Comparison of ENCODE assay signal across 9 cellular contexts in the genomic region with DNA sequence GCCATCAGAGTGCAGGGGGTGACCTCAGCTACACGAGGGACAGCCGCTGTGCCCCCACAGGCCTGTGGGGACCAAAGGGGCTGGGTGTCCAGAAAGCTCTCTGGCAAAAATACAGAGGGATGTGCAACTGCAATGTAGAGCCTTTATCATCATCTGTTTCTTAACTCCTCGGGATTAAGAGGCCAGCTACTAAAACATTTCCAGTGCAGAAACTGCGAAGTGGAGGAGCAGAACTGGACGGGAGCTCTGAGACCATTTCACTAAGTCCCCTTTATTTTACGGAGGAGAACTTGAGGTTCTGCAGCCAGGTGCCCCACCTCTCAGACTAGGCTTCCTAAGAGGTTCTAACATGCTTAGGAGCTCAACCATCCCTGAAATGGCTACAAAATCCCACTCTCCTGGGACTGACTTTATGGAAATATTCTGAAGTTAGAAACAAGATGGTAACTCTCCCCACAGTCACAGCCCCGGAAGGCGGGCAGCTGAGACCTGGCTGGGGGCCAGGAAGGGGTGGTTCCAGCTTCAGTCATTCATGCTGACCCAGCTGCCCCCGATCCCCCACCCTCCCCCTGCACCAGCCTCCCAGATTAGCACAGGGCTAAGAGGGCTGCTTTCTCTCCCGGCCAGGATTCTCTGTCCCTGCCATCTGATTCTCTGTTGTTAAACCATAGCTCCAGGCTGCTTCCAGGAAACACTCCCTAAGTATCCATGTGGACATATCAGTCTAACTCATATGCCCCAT. TPM values are rescaled to one million over a fixed set of nuclear protein-coding genes. Genes with fewer than 3 reads are reported as not detected.
DNase-seq lines count a peak whose midpoint lies in the region; ATAC-seq, FAIRE-seq and TF ChIP-seq lines count a peak whose summit lies in the region.
"Had no signal": no experiment of that assay in that cellular context is flagged by ENCODE, and none has a peak within 500 bp of the region (broad histone marks: within the 10 kb centered on the region; RNA-seq: fewer than 3 reads in every experiment).

No MANE protein-coding gene starts in this region.

- H2AFZ ChIP-seq in hepatocyte (no peak overlapping the region), mammary epithelial cell (ENCODE audit: low read depth, low read length) (no peak overlapping the region)

- peak overlapping the region; percentile 81 for H3K27ac ChIP-seq in hepatocyte
- H3K27ac ChIP-seq in substantia nigra (ENCODE audit: low read depth, low read length, poor library complexity, severe bottlenecking) = peak overlapping the region; percentile 45
- H3K27ac ChIP-seq in mammary epithelial cell (ENCODE audit: insufficient read depth, low read depth, low read length) = no peak overlapping the region
- H3K27ac ChIP-seq: epithelial cell of prostate had no signal

- WGBS in hepatocyte (ENCODE audit: low lambda C conversion rate, missing lambda C conversion rate) = 50% methylated on average over 10 of the region's 10 CpGs
- 88% methylated on average over 9 of the region's 10 CpGs for WGBS in mammary epithelial cell (ENCODE audit: low coverage, missing lambda C conversion rate)

- DNase-seq in NCI-H1105 treated with DMSO at 0.1 percent for 48 hours (lab: John Stamatoyannopoulos, UW) (peak; percentile 75), anterior cingulate cortex (lab: John Stamatoyannopoulos, UW) (peak in 36 of 58 donors; percentile 11 to 68 (median 36)), hepatocyte (ENCODE audit: low spot score) (peak; percentile 70), substantia nigra (lab: John Stamatoyannopoulos, UW) (peak in 40 of 49 donors; percentile 18 to 77 (median 46)), D721Med (ENCODE audit: insufficient read length, low spot score) (no peak), mammary epithelial cell (no peak)
- DNase-seq: activated CD4-positive, CD25-positive, alpha-beta regulatory T cell had no signal

- H3K9me3 ChIP-seq in hepatocyte (ENCODE audit: low read depth) (no peaks in the 10 kb centered on the region), mammary epithelial cell (replicated peaks; ENCODE audit: insufficient read depth, low read length) (no peaks in the 10 kb centered on the region)

- in situ Hi-C loops in mammary epithelial cell (cut with MboI; ENCODE audit: low sequenced_read_pairs in 2 of 2) = no loop called here

- H3K36me3 ChIP-seq in hepatocyte (replicated peaks; ENCODE audit: insufficient read depth, low read depth) = no peaks in the 10 kb centered on the region
- peaks cover 24% of the 10 kb centered on the region for H3K36me3 ChIP-seq in mammary epithelial cell (ENCODE audit: insufficient read depth, low read length)

- dilution Hi-C loops in mammary epithelial cell (cut with HindIII; ENCODE audit: low sequenced_read_pairs) = no loop called here

- H3K4me2 ChIP-seq in hepatocyte (peak overlapping the region; percentile 50), mammary epithelial cell (ENCODE audit: insufficient read depth, low read depth, low read length) (no peak overlapping the region)

- no peak for ATAC-seq in HG02759 (IDR thresholded peaks at IDR 0.05; ENCODE audit: unreplicated experiment)

- CTCF ChIA-PET in mammary epithelial cell (lab: Charles Lee; ENCODE audit: low non-redundant PET) = interaction anchor here (0.6 kb wide), 1 partner anchor 131 kb away, joined by 5 read pairs; no protein-coding TSS in a partner anchor

- H3K79me2 ChIP-seq in hepatocyte = no peaks in the 10 kb centered on the region
- no peaks in the 10 kb centered on the region for H3K79me2 ChIP-seq in mammary epithelial cell (ENCODE audit: insufficient read depth, low read length)

- H3K4me3 ChIP-seq in hepatocyte = no peak overlapping the region
- H3K4me3 ChIP-seq in mammary epithelial cell (replicated peaks in 1 of 3; ENCODE audit: insufficient read depth in 1 of 3, low read depth in 2 of 3, low read length in 3 of 3) = no peak overlapping the region

- no peak for FAIRE-seq in D721Med (lab: Jason Lieb, UNC)

- intact Hi-C loops in mammary epithelial cell (cut with micrococcal nuclease) = no loop called here

- H3K9me2 ChIP-seq in hepatocyte (replicated peaks; ENCODE audit: insufficient read depth) = no peaks in the 10 kb centered on the region

- H4K20me1 ChIP-seq in hepatocyte (ENCODE audit: insufficient read depth, poor library complexity, severe bottlenecking) (no peaks in the 10 kb centered on the region), mammary epithelial cell (ENCODE audit: insufficient read depth, low read length) (no peaks in the 10 kb centered on the region)

- no peak overlapping the region for H3K9ac ChIP-seq in mammary epithelial cell (ENCODE audit: insufficient read depth, low read length)

- peaks cover 32% of the 10 kb centered on the region for H3K4me1 ChIP-seq in hepatocyte (ENCODE audit: insufficient read depth)
- peaks cover 12% of the 10 kb centered on the region for H3K4me1 ChIP-seq in mammary epithelial cell (ENCODE audit: insufficient read depth, low read length)

- TF ChIP-seq CTCF in hepatocyte (IDR thresholded peaks at IDR 0.05; ENCODE audit: poor library complexity) (no peak), D721Med (IDR thresholded peaks at IDR 0.05; ENCODE audit: insufficient read depth, missing control alignments) (no peak), mammary epithelial cell (conservative IDR thresholded peaks at IDR 0.05 in 1 of 2, IDR thresholded peaks at IDR 0.05 in 1 of 2; ENCODE audit: extremely low read depth in 1 of 2, insufficient read depth in 1 of 2, low read depth in 1 of 2, low read length in 2 of 2) (no peak)

- no TSS peak for BruUV-seq in mammary epithelial cell (replicated peaks; lab: Mats Ljungman, UMichigan)

- H3K27me3 ChIP-seq in hepatocyte = no peaks in the 10 kb centered on the region
- H3K27me3 ChIP-seq in mammary epithelial cell (ENCODE audit: insufficient read depth, low read length) = no peaks in the 10 kb centered on the region

RNA-seq across cellular contexts. Expression of gene UMPS, which starts 40.3 kb away (rescaled TPM):
- total RNA-seq in hepatocyte (25.9 and 108 TPM in 2 replicates), mammary epithelial cell (10 to 100 TPM; 28.2 to 41.6 TPM)
- polyA plus RNA-seq in hepatocyte (35.1 and 37.3 TPM in 2 replicates), mammary epithelial cell (58.2 TPM)
- 22.9 TPM for polyA minus RNA-seq in mammary epithelial cell

Comparison
In these comparisons a context has a peak if more than half of its experiments do, and no peak if none do; other contexts are left out.
1. DNase-seq: peak in NCI-H1105 treated with DMSO at 0.1 percent for 48 hours (single experiment), anterior cingulate cortex (36 of 58), hepatocyte (single experiment) and substantia nigra (40 of 49); none in D721Med (single experiment) and mammary epithelial cell (single experiment).